In genomic region chr10:105197960-105198359, GRCh38 we compare ENCODE assay signal across 1 cellular context.
TF ChIP-seq lines count a peak whose summit lies in the region.

No MANE protein-coding gene starts in this region.

TF ChIP-seq in HepG2, 621 proteins besides CTCF, POLR2A, EP300 and RAD21 (continued from another document):
- TF ChIP-seq, protein P1, sequence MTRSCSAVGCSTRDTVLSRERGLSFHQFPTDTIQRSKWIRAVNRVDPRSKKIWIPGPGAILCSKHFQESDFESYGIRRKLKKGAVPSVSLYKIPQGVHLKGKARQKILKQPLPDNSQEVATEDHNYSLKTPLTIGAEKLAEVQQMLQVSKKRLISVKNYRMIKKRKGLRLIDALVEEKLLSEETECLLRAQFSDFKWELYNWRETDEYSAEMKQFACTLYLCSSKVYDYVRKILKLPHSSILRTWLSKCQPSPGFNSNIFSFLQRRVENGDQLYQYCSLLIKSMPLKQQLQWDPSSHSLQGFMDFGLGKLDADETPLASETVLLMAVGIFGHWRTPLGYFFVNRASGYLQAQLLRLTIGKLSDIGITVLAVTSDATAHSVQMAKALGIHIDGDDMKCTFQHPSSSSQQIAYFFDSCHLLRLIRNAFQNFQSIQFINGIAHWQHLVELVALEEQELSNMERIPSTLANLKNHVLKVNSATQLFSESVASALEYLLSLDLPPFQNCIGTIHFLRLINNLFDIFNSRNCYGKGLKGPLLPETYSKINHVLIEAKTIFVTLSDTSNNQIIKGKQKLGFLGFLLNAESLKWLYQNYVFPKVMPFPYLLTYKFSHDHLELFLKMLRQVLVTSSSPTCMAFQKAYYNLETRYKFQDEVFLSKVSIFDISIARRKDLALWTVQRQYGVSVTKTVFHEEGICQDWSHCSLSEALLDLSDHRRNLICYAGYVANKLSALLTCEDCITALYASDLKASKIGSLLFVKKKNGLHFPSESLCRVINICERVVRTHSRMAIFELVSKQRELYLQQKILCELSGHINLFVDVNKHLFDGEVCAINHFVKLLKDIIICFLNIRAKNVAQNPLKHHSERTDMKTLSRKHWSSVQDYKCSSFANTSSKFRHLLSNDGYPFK (CRISPR knock-in tag; IDR thresholded peaks at IDR 0.05; ENCODE audit: borderline replicate concordance) = no peak
TF ChIP-seq in HepG2: peak in this region for 1.
